In genomic region chr15:94576889-94577533, GRCh38 we compare ENCODE assay signal across 9 cellular contexts.
A peak's percentile ranks its signal among the peaks of the same experiment; 100 is the strongest.
DNase-seq lines count a peak whose midpoint lies in the region; ATAC-seq and TF ChIP-seq lines count a peak whose summit lies in the region.
"Had no signal": no experiment of that assay in that cellular context is flagged by ENCODE, and none has a peak within 500 bp of the region (broad histone marks: within the 10 kb centered on the region; RNA-seq: fewer than 3 reads in every experiment).

No MANE protein-coding gene starts in this region.

- no peak overlapping the region for H3K27ac ChIP-seq in CD8-positive, alpha-beta T cell (ENCODE audit: low read depth, low read length)
- no peak overlapping the region for H3K27ac ChIP-seq in OCI-LY7 (ENCODE audit: low read depth, low read length, poor library complexity, severe bottlenecking)
- H3K27ac ChIP-seq in body of pancreas, result no peak overlapping the region
- H3K27ac ChIP-seq in naive thymus-derived CD4-positive, alpha-beta T cell (ENCODE audit: low read depth, low read length), result no peak overlapping the region
- H3K27ac ChIP-seq: SK-N-MC had no signal

- POLR2A ChIA-PET in CD8-positive, alpha-beta T cell (lab: Charles Lee), result no interaction called here
- POLR2A ChIA-PET in OCI-LY7 (lab: Charles Lee), result no interaction called here
- POLR2A ChIA-PET in naive thymus-derived CD4-positive, alpha-beta T cell (lab: Charles Lee), result no interaction called here

- H3K27me3 Mint-ChIP-seq in CD8-positive, alpha-beta T cell (ENCODE audit: low read depth), result peaks cover 58% of the 10 kb centered on the region
- H3K27me3 Mint-ChIP-seq in naive thymus-derived CD4-positive, alpha-beta T cell, result peaks cover 52 to 72% (median 65%) of the 10 kb centered on the region in 5 donors

- H2AFZ ChIP-seq in OCI-LY7 (ENCODE audit: low read length), result no peak overlapping the region

- H3K9me2 ChIP-seq in OCI-LY7 (ENCODE audit: insufficient read depth, low read length), result no peaks in the 10 kb centered on the region

- intact Hi-C loops in CD8-positive, alpha-beta T cell (cut with DNase I, micrococcal nuclease), result no loop called here
- intact Hi-C loops in OCI-LY7 (cut with micrococcal nuclease; ENCODE audit: unreplicated experiment) (loop anchor here (1.0 to 5.0 kb wide), 3 partner anchors 95 to 413 kb away; no protein-coding TSS in a partner anchor), body of pancreas (cut with DNase I) (no loop called here)
- intact Hi-C loops in naive thymus-derived CD4-positive, alpha-beta T cell (cut with micrococcal nuclease), result loop anchor here (2.0 to 5.0 kb wide), 3 partner anchors 250 to 715 kb away; no protein-coding TSS in a partner anchor

- no peaks in the 10 kb centered on the region for H3K4me1 Mint-ChIP-seq in CD8-positive, alpha-beta T cell (ENCODE audit: low read depth)
- H3K4me1 Mint-ChIP-seq in naive thymus-derived CD4-positive, alpha-beta T cell, result peaks cover 8 to 19% (median 10%) of the 10 kb centered on the region in 7 donors

- BruUV-seq in OCI-LY7 (replicated peaks; lab: Mats Ljungman, UMichigan), result no TSS peak

- no peaks in the 10 kb centered on the region for H3K9me3 ChIP-seq in CD8-positive, alpha-beta T cell (ENCODE audit: low read length)
- no peaks in the 10 kb centered on the region for H3K9me3 ChIP-seq in OCI-LY7 (ENCODE audit: low read length)
- no peaks in the 10 kb centered on the region for H3K9me3 ChIP-seq in body of pancreas
- no peaks in the 10 kb centered on the region for H3K9me3 ChIP-seq in naive thymus-derived CD4-positive, alpha-beta T cell (ENCODE audit: control insufficient read depth in 2 of 3, low read length in 3 of 3)

- no peaks in the 10 kb centered on the region for H3K27me3 ChIP-seq in CD8-positive, alpha-beta T cell (ENCODE audit: insufficient read depth, low read length)
- H3K27me3 ChIP-seq in body of pancreas, result no peaks in the 10 kb centered on the region
- H3K27me3 ChIP-seq in naive thymus-derived CD4-positive, alpha-beta T cell (ENCODE audit: control insufficient read depth in 2 of 2, insufficient read depth in 2 of 2, low read length in 2 of 2), result peaks cover 0 to 6% of the 10 kb centered on the region in 2 donors

- no peak overlapping the region for H3K4me3 Mint-ChIP-seq in CD8-positive, alpha-beta T cell
- no peak overlapping the region for H3K4me3 Mint-ChIP-seq in naive thymus-derived CD4-positive, alpha-beta T cell

- TF ChIP-seq CTCF in CD8-positive, alpha-beta T cell (IDR thresholded peaks at IDR 0.05), result peak; percentile 46
- TF ChIP-seq CTCF in OCI-LY7 (conservative IDR thresholded peaks at IDR 0.05; ENCODE audit: low read length), result peak; percentile 89
- peak in 6 of 7 experiments; percentile 40 to 58 (median 48) for TF ChIP-seq CTCF in body of pancreas (IDR thresholded peaks at IDR 0.05)

- no peak for ATAC-seq in CD8-positive, alpha-beta T cell
- peak; percentile 55 for ATAC-seq in GM18519 (IDR thresholded peaks at IDR 0.05; ENCODE audit: low FRiP score, unreplicated experiment)
- ATAC-seq in HG02981 (IDR thresholded peaks at IDR 0.05; ENCODE audit: unreplicated experiment), result peak; percentile 72
- ATAC-seq in body of pancreas, result no peak
- peak; percentile 59 for ATAC-seq in naive thymus-derived CD4-positive, alpha-beta T cell
- no peak for ATAC-seq in HG03108 (IDR thresholded peaks at IDR 0.05; ENCODE audit: unreplicated experiment)

- no peak overlapping the region for H3K4me2 ChIP-seq in OCI-LY7 (ENCODE audit: low read length)

- H3K4me1 ChIP-seq in CD8-positive, alpha-beta T cell (ENCODE audit: insufficient read depth, low read length), result no peaks in the 10 kb centered on the region
- H3K4me1 ChIP-seq in OCI-LY7 (ENCODE audit: insufficient read depth, low read length, poor library complexity, severe bottlenecking) (no peaks in the 10 kb centered on the region), body of pancreas (no peaks in the 10 kb centered on the region)
- H3K4me1 ChIP-seq in naive thymus-derived CD4-positive, alpha-beta T cell (ENCODE audit: control insufficient read depth in 2 of 2, insufficient read depth in 2 of 2, low read length in 2 of 2), result no peaks in the 10 kb centered on the region

- H3K36me3 ChIP-seq in CD8-positive, alpha-beta T cell (ENCODE audit: insufficient read depth, low read length), result no peaks in the 10 kb centered on the region
- no peaks in the 10 kb centered on the region for H3K36me3 ChIP-seq in OCI-LY7 (ENCODE audit: insufficient read depth, low read length)
- no peaks in the 10 kb centered on the region for H3K36me3 ChIP-seq in body of pancreas (replicated peaks in 1 of 2; ENCODE audit: insufficient read depth in 1 of 2, low read depth in 2 of 2)
- no peaks in the 10 kb centered on the region for H3K36me3 ChIP-seq in naive thymus-derived CD4-positive, alpha-beta T cell (ENCODE audit: control insufficient read depth in 2 of 3, insufficient read depth in 3 of 3, low read length in 3 of 3)

- no peaks in the 10 kb centered on the region for H4K20me1 ChIP-seq in OCI-LY7 (ENCODE audit: insufficient read depth, low read length)

- no peaks in the 10 kb centered on the region for H3K36me3 Mint-ChIP-seq in CD8-positive, alpha-beta T cell
- peaks cover 0 to 4% (median 0%) of the 10 kb centered on the region in 5 donors for H3K36me3 Mint-ChIP-seq in naive thymus-derived CD4-positive, alpha-beta T cell

- no peaks in the 10 kb centered on the region for H3K79me2 ChIP-seq in OCI-LY7 (ENCODE audit: insufficient read depth, low read depth, low read length)

- peak in 4 of 7 experiments; percentile 15 to 22 (median 20) for DNase-seq in CD8-positive, alpha-beta T cell
- DNase-seq in OCI-LY7 (ENCODE audit: low spot score) (peak; percentile 64), body of pancreas (peak; percentile 19 to 40 (median 36)), GF-D8 (lab: John Stamatoyannopoulos, UW) (no peak)
- DNase-seq in naive thymus-derived CD4-positive, alpha-beta T cell, result peak in 5 of 9 donors; percentile 7 to 43 (median 13)

- 50 to 56% methylated on average over 12 of the region's 12 CpGs for WGBS in body of pancreas, 2 donors

- CTCF ChIA-PET in CD8-positive, alpha-beta T cell (lab: Charles Lee), result no interaction called here
- CTCF ChIA-PET in OCI-LY7 (lab: Charles Lee; ENCODE audit: unreplicated experiment), result no interaction called here
- CTCF ChIA-PET in naive thymus-derived CD4-positive, alpha-beta T cell (lab: Charles Lee), result no interaction called here

- H3K4me3 ChIP-seq in CD8-positive, alpha-beta T cell (ENCODE audit: low read depth, low read length), result no peak overlapping the region
- H3K4me3 ChIP-seq in OCI-LY7 (ENCODE audit: low read depth, low read length, poor library complexity, severe bottlenecking) (no peak overlapping the region), body of pancreas (no peak overlapping the region)
- H3K4me3 ChIP-seq in naive thymus-derived CD4-positive, alpha-beta T cell (ENCODE audit: low read length), result no peak overlapping the region
- H3K4me3 ChIP-seq: SK-N-MC had no signal

- H3K27ac Mint-ChIP-seq in CD8-positive, alpha-beta T cell, result no peak overlapping the region
- no peak overlapping the region for H3K27ac Mint-ChIP-seq in naive thymus-derived CD4-positive, alpha-beta T cell

- TF ChIP-seq POLR2A in body of pancreas (IDR thresholded peaks at IDR 0.05), result no peak

- no peaks in the 10 kb centered on the region for H3K9me3 Mint-ChIP-seq in CD8-positive, alpha-beta T cell
- peaks cover 0 to 3% (median 0%) of the 10 kb centered on the region in 11 donors for H3K9me3 Mint-ChIP-seq in naive thymus-derived CD4-positive, alpha-beta T cell

Comparison
In these comparisons a context has a peak if more than half of its experiments do, and no peak if none do; other contexts are left out.
1. ATAC-seq: peak in GM18519 (single experiment), HG02981 (single experiment) and naive thymus-derived CD4-positive, alpha-beta T cell (single experiment); none in CD8-positive, alpha-beta T cell (single experiment), body of pancreas (single experiment) and HG03108 (single experiment).
2. intact Hi-C loops: an anchor here in OCI-LY7 (1.0 to 5.0 kb wide) and naive thymus-derived CD4-positive, alpha-beta T cell (2.0 to 5.0 kb wide); none called in CD8-positive, alpha-beta T cell and body of pancreas.
3. Peak in every context shown above with its lines, with median percentiles within 50 percentile points of each other: CTCF ChIP-seq.